In the genomic region with DNA sequence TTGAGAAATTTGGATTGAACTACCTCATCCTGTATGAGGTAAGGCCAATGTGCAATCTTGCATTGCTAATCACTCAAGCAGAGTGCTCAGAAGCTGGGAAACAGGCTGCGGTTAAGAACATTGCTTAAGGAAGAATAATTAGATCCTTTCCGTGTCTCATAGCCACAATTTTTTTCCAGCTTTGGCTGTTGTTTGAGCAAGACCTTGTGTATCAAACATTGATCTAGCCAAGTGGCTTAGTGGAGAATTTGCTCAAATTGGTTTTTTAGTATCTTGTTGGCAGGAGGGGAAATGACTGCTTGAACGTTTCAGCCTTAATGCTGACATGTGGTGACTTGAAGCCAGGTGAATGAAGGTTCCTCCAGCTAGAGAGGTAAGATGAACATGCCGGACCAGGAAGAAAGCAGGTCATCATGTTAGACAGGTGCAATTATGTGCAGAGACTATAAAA, we compare ENCODE assay signal across 8 cellular contexts.
DNase-seq lines count a peak whose midpoint lies in the region; ATAC-seq and TF ChIP-seq lines count a peak whose summit lies in the region.
"Had no signal": no experiment of that assay in that cellular context is flagged by ENCODE, and none has a peak within 500 bp of the region (broad histone marks: within the 10 kb centered on the region; RNA-seq: fewer than 3 reads in every experiment).

No MANE protein-coding gene starts in this region.

- TF ChIP-seq CTCF in thyroid gland (IDR thresholded peaks at IDR 0.05) = no peak

- intact Hi-C loops in right cardiac atrium (cut with DNase I) = no loop called here
- intact Hi-C loops in thyroid gland (cut with DNase I) = no loop called here

- WGBS in right cardiac atrium = 56% methylated on average over 4 of the region's 4 CpGs
- WGBS in thyroid gland, 2 donors = 23 to 37% methylated on average over 4 of the region's 4 CpGs

- H3K27me3 ChIP-seq in adipocyte (replicated peaks; ENCODE audit: control insufficient read depth, insufficient read depth, low read length) (no peaks in the 10 kb centered on the region), right cardiac atrium (ENCODE audit: control insufficient read depth, insufficient read depth) (no peaks in the 10 kb centered on the region), thyroid gland (no peaks in the 10 kb centered on the region)

- peak; percentile 25 for DNase-seq in HPDE6-E6E7 (ENCODE audit: extremely low spot score)
- DNase-seq in adipocyte (ENCODE audit: low read depth) = peak; percentile 98
- no peak for DNase-seq in right cardiac atrium
- peak; percentile 49 to 54 for DNase-seq in thyroid gland
- DNase-seq in NCI-H2171 (lab: John Stamatoyannopoulos, UW) = no peak
- no peak for DNase-seq in NCI-H510A treated with DMSO at 0.1 percent for 48 hours (lab: John Stamatoyannopoulos, UW)
- DNase-seq: stimulated activated naive B cell treated with anti-CD40 and anti-IgM and Interleukin-4, amounts not matched to agents 10 μg/mL and 1 μg/mL and 100 μg/mL, for 72 hours had no signal

- ATAC-seq in right cardiac atrium (peak; percentile 53 to 69), GM21786 (IDR thresholded peaks at IDR 0.05; ENCODE audit: unreplicated experiment) (no peak)
- ATAC-seq: stimulated activated naive B cell treated with anti-CD40 and anti-IgM and Interleukin-4, amounts not matched to agents 10 μg/mL and 1 μg/mL and 100 μg/mL, for 72 hours had no signal

- H3K9ac ChIP-seq in adipocyte (ENCODE audit: low read length) = peak overlapping the region; percentile 19

- H3K4me3 ChIP-seq in adipocyte (ENCODE audit: low read length) (peak overlapping the region; percentile 17), right cardiac atrium (ENCODE audit: low read length) (no peak overlapping the region), thyroid gland (replicated peaks in 1 of 3) (no peak overlapping the region)

- H3K4me1 ChIP-seq in adipocyte (ENCODE audit: control insufficient read depth, insufficient read depth, low read length) = peaks cover 77% of the 10 kb centered on the region
- H3K4me1 ChIP-seq in right cardiac atrium (ENCODE audit: control insufficient read depth, insufficient read depth, low read length) = no peaks in the 10 kb centered on the region
- peaks cover 22 to 34% of the 10 kb centered on the region in 2 donors for H3K4me1 ChIP-seq in thyroid gland

- TF ChIP-seq POLR2A in thyroid gland (IDR thresholded peaks at IDR 0.05) = no peak

- H3K9me3 ChIP-seq in adipocyte (ENCODE audit: control insufficient read depth, low read length) (no peaks in the 10 kb centered on the region), right cardiac atrium (ENCODE audit: control insufficient read depth, low read length) (no peaks in the 10 kb centered on the region), thyroid gland (no peaks in the 10 kb centered on the region)

- H3K36me3 ChIP-seq in adipocyte (ENCODE audit: control insufficient read depth, insufficient read depth, low read length, severe bottlenecking) (no peaks in the 10 kb centered on the region), thyroid gland (no peaks in the 10 kb centered on the region)

- H3K27ac ChIP-seq in right cardiac atrium (ENCODE audit: low read length) (no peak overlapping the region), thyroid gland (peak overlapping the region; percentile 17 to 53 (median 41))

Comparison
In these comparisons a context has a peak if more than half of its experiments do, and no peak if none do; other contexts are left out.
1. DNase-seq: peak in HPDE6-E6E7 (single experiment), adipocyte (single experiment) and thyroid gland (2 of 2); none in right cardiac atrium (0 of 3), NCI-H2171 (single experiment) and NCI-H510A treated with DMSO at 0.1 percent for 48 hours (single experiment).